Comparison of ENCODE assay signal across 19 cellular contexts in genomic region chr3:53837331-53837730, GRCh38. TPM values are rescaled to one million over a fixed set of nuclear protein-coding genes. Genes with fewer than 3 reads are reported as not detected.
A peak's percentile ranks its signal among the peaks of the same experiment; 100 is the strongest.
DNase-seq lines count a peak whose midpoint lies in the region; ATAC-seq and TF ChIP-seq lines count a peak whose summit lies in the region.
"Had no signal": no experiment of that assay in that cellular context is flagged by ENCODE, and none has a peak within 500 bp of the region (broad histone marks: within the 10 kb centered on the region; RNA-seq: fewer than 3 reads in every experiment).

No MANE protein-coding gene starts in this region.

- H3K27ac Mint-ChIP-seq in activated CD8-positive, alpha-beta T cell treated with anti-CD3 and anti-CD28 coated beads for 36 hours = no peak overlapping the region
- H3K27ac Mint-ChIP-seq in activated CD8-positive, alpha-beta T cell treated with anti-CD3 and anti-CD28 coated beads, Interleukin-2, amount 10 ng/mL, durations not matched to agents 7 days and 5 days = no peak overlapping the region
- H3K27ac Mint-ChIP-seq in activated CD4-positive, alpha-beta memory T cell treated with anti-CD3 and anti-CD28 coated beads for 36 hours = no peak overlapping the region
- H3K27ac Mint-ChIP-seq: CD8-positive, alpha-beta memory T cell had no signal

- CTCF ChIA-PET in activated CD8-positive, alpha-beta T cell treated with anti-CD3 and anti-CD28 coated beads for 36 hours (lab: Charles Lee) = interaction anchor here (0.6 to 0.7 kb wide), 2 partner anchors 8 to 1795 kb away, joined by 3 read pairs; no protein-coding TSS in a partner anchor
- CTCF ChIA-PET in activated CD8-positive, alpha-beta T cell treated with anti-CD3 and anti-CD28 coated beads, Interleukin-2, amount 10 ng/mL, durations not matched to agents 7 days and 5 days (lab: Charles Lee) = no interaction called here
- CTCF ChIA-PET in activated CD4-positive, alpha-beta memory T cell treated with anti-CD3 and anti-CD28 coated beads for 36 hours (lab: Charles Lee) = no interaction called here

- no peak overlapping the region for H3K27ac ChIP-seq in lung (ENCODE audit: low read depth in 1 of 2, low read length in 1 of 2)
- H3K27ac ChIP-seq: BLaER1 had no signal

- H3K4me3 Mint-ChIP-seq in activated CD8-positive, alpha-beta T cell treated with anti-CD3 and anti-CD28 coated beads for 36 hours = no peak overlapping the region
- no peak overlapping the region for H3K4me3 Mint-ChIP-seq in activated CD8-positive, alpha-beta T cell treated with anti-CD3 and anti-CD28 coated beads, Interleukin-2, amount 10 ng/mL, durations not matched to agents 7 days and 5 days
- H3K4me3 Mint-ChIP-seq in activated CD4-positive, alpha-beta memory T cell treated with anti-CD3 and anti-CD28 coated beads for 36 hours = no peak overlapping the region
- H3K4me3 Mint-ChIP-seq: CD8-positive, alpha-beta memory T cell had no signal

- 64 to 67% methylated on average over 10 of the region's 10 CpGs for WGBS in lung, 2 donors

- H3K27me3 ChIP-seq in lung (ENCODE audit: control insufficient read depth, insufficient read depth) = no peaks in the 10 kb centered on the region
- H3K27me3 ChIP-seq: BLaER1 had no signal

- no peaks in the 10 kb centered on the region for H3K36me3 ChIP-seq in lung (ENCODE audit: control insufficient read depth in 2 of 2, insufficient read depth in 2 of 2, low read length in 2 of 2)
- H3K36me3 ChIP-seq: BLaER1 had no signal

- peak; percentile 39 for ATAC-seq in activated CD8-positive, alpha-beta T cell treated with anti-CD3 and anti-CD28 coated beads for 36 hours
- ATAC-seq in activated CD8-positive, alpha-beta T cell treated with anti-CD3 and anti-CD28 coated beads, Interleukin-2, amount 10 ng/mL, durations not matched to agents 7 days and 5 days = no peak
- peak; percentile 23 for ATAC-seq in lung (ENCODE audit: insufficient read depth, low FRiP score)
- no peak for ATAC-seq in HG02884 (IDR thresholded peaks at IDR 0.05; ENCODE audit: unreplicated experiment)
- no peak for ATAC-seq in GM18511 (IDR thresholded peaks at IDR 0.05; ENCODE audit: unreplicated experiment)

- no peaks in the 10 kb centered on the region for H3K27me3 Mint-ChIP-seq in activated CD8-positive, alpha-beta T cell treated with anti-CD3 and anti-CD28 coated beads for 36 hours
- peaks cover 7% of the 10 kb centered on the region for H3K27me3 Mint-ChIP-seq in activated CD8-positive, alpha-beta T cell treated with anti-CD3 and anti-CD28 coated beads, Interleukin-2, amount 10 ng/mL, durations not matched to agents 7 days and 5 days (ENCODE audit: low read depth)
- H3K27me3 Mint-ChIP-seq in activated CD4-positive, alpha-beta memory T cell treated with anti-CD3 and anti-CD28 coated beads for 36 hours = peaks cover 3% of the 10 kb centered on the region

- no peaks in the 10 kb centered on the region for H3K9me3 ChIP-seq in lung (ENCODE audit: control insufficient read depth in 2 of 2, insufficient read depth in 1 of 2, low read length in 1 of 2)
- H3K9me3 ChIP-seq: BLaER1, HAP-1 had no signal

- H3K9me3 Mint-ChIP-seq in activated CD8-positive, alpha-beta T cell treated with anti-CD3 and anti-CD28 coated beads for 36 hours = no peaks in the 10 kb centered on the region
- no peaks in the 10 kb centered on the region for H3K9me3 Mint-ChIP-seq in activated CD8-positive, alpha-beta T cell treated with anti-CD3 and anti-CD28 coated beads, Interleukin-2, amount 10 ng/mL, durations not matched to agents 7 days and 5 days (ENCODE audit: insufficient read depth)
- H3K9me3 Mint-ChIP-seq in activated CD4-positive, alpha-beta memory T cell treated with anti-CD3 and anti-CD28 coated beads for 36 hours = no peaks in the 10 kb centered on the region
- H3K9me3 Mint-ChIP-seq: CD8-positive, alpha-beta memory T cell had no signal

- H3K36me3 Mint-ChIP-seq in activated CD8-positive, alpha-beta T cell treated with anti-CD3 and anti-CD28 coated beads for 36 hours (ENCODE audit: low read depth) = no peaks in the 10 kb centered on the region
- H3K36me3 Mint-ChIP-seq in activated CD8-positive, alpha-beta T cell treated with anti-CD3 and anti-CD28 coated beads, Interleukin-2, amount 10 ng/mL, durations not matched to agents 7 days and 5 days (ENCODE audit: low read depth) = no peaks in the 10 kb centered on the region
- H3K36me3 Mint-ChIP-seq in activated CD4-positive, alpha-beta memory T cell treated with anti-CD3 and anti-CD28 coated beads for 36 hours = no peaks in the 10 kb centered on the region
- H3K36me3 Mint-ChIP-seq: CD8-positive, alpha-beta memory T cell had no signal

- no peaks in the 10 kb centered on the region for H3K4me1 Mint-ChIP-seq in activated CD8-positive, alpha-beta T cell treated with anti-CD3 and anti-CD28 coated beads for 36 hours (ENCODE audit: low read depth)
- H3K4me1 Mint-ChIP-seq in activated CD8-positive, alpha-beta T cell treated with anti-CD3 and anti-CD28 coated beads, Interleukin-2, amount 10 ng/mL, durations not matched to agents 7 days and 5 days (ENCODE audit: low read depth) = no peaks in the 10 kb centered on the region
- H3K4me1 Mint-ChIP-seq in activated CD4-positive, alpha-beta memory T cell treated with anti-CD3 and anti-CD28 coated beads for 36 hours (ENCODE audit: low read depth) = no peaks in the 10 kb centered on the region
- H3K4me1 Mint-ChIP-seq: CD8-positive, alpha-beta memory T cell had no signal

- DNase-seq in activated CD8-positive, alpha-beta T cell treated with anti-CD3 and anti-CD28 coated beads for 36 hours = peak; percentile 15
- no peak for DNase-seq in activated CD8-positive, alpha-beta T cell treated with anti-CD3 and anti-CD28 coated beads, Interleukin-2, amount 10 ng/mL, durations not matched to agents 7 days and 5 days
- DNase-seq in A172 (ENCODE audit: low spot score) = peak; percentile 4
- peak; percentile 22 for DNase-seq in activated CD4-positive, alpha-beta memory T cell treated with anti-CD3 and anti-CD28 coated beads for 36 hours
- DNase-seq in lung (ENCODE audit: low spot score) = peak; percentile 46
- no peak for DNase-seq in NCI-H82 (lab: John Stamatoyannopoulos, UW)
- DNase-seq: CD8-positive, alpha-beta memory T cell; DMS79; KBM-7; NCI-H1417 treated with DMSO at 0.1 percent for 48 hours; NCI-H1930; NCI-H2171; NCI-H446; NCI-H69; NK-92 treated with Interleukin-12 subunit alpha and Interleukin-12 subunit beta, amount 100 ng/mL, for 24 hours had no signal

- intact Hi-C loops in activated CD8-positive, alpha-beta T cell treated with anti-CD3 and anti-CD28 coated beads for 36 hours (cut with micrococcal nuclease) = no loop called here
- intact Hi-C loops in activated CD4-positive, alpha-beta memory T cell treated with anti-CD3 and anti-CD28 coated beads for 36 hours (cut with micrococcal nuclease) = no loop called here

- H3K4me3 ChIP-seq in lung = no peak overlapping the region
- H3K4me3 ChIP-seq: BLaER1, HAP-1 had no signal

- no peak for TF ChIP-seq CTCF in activated CD8-positive, alpha-beta T cell treated with anti-CD3 and anti-CD28 coated beads for 36 hours (IDR thresholded peaks at IDR 0.05)
- TF ChIP-seq CTCF in lung (IDR thresholded peaks at IDR 0.05; ENCODE audit: control extremely low read depth, extremely low read depth) = no peak

- POLR2A ChIA-PET in activated CD8-positive, alpha-beta T cell treated with anti-CD3 and anti-CD28 coated beads for 36 hours (lab: Charles Lee) = no interaction called here
- POLR2A ChIA-PET in activated CD8-positive, alpha-beta T cell treated with anti-CD3 and anti-CD28 coated beads, Interleukin-2, amount 10 ng/mL, durations not matched to agents 7 days and 5 days (lab: Charles Lee) = no interaction called here
- POLR2A ChIA-PET in activated CD4-positive, alpha-beta memory T cell treated with anti-CD3 and anti-CD28 coated beads for 36 hours (lab: Charles Lee) = no interaction called here

- peaks cover 0 to 6% of the 10 kb centered on the region in 2 donors for H3K4me1 ChIP-seq in lung (ENCODE audit: control insufficient read depth in 2 of 2, insufficient read depth in 2 of 2, low read length in 2 of 2)
- H3K4me1 ChIP-seq: BLaER1 had no signal

RNA-seq across cellular contexts. Expression of gene CHDH, which starts 8.9 kb away (rescaled TPM):
- total RNA-seq in activated CD8-positive, alpha-beta T cell treated with anti-CD3 and anti-CD28 coated beads for 36 hours = under 1 TPM; 0.02 to 0.22 TPM
- under 1 TPM; 0.05 to 0.21 TPM for total RNA-seq in activated CD8-positive, alpha-beta T cell treated with anti-CD3 and anti-CD28 coated beads, Interleukin-2, amount 10 ng/mL, durations not matched to agents 7 days and 5 days
- 0.55 and 0.67 TPM in 2 replicates for total RNA-seq in A172 (2014; rRNA removed; shearing (Covaris generic))
- under 1 TPM; 0.41 to 0.59 TPM for total RNA-seq in activated CD4-positive, alpha-beta memory T cell treated with anti-CD3 and anti-CD28 coated beads for 36 hours
- 10 to 100 TPM in 1 of 2 donors, 1 to 10 TPM in 1; 1.5 to 10.9 TPM for total RNA-seq in lung
- 1 to 10 TPM; 2.8 TPM for polyA plus RNA-seq in lung
- polyA plus RNA-seq: CD8-positive, alpha-beta memory T cell had no signal

RNA-seq across cellular contexts. Expression of gene IL17RB, which starts 9.0 kb away (rescaled TPM):
- not detected for total RNA-seq in activated CD8-positive, alpha-beta T cell treated with anti-CD3 and anti-CD28 coated beads for 36 hours
- under 1 TPM; 0.31 to 0.32 TPM for total RNA-seq in activated CD8-positive, alpha-beta T cell treated with anti-CD3 and anti-CD28 coated beads, Interleukin-2, amount 10 ng/mL, durations not matched to agents 7 days and 5 days
- total RNA-seq in A172 (2014; rRNA removed; shearing (Covaris generic)) = not detected in 2 replicates
- 1 to 10 TPM in 1 of 2 experiments, under 1 TPM in 1; 0.92 to 1.1 TPM for total RNA-seq in activated CD4-positive, alpha-beta memory T cell treated with anti-CD3 and anti-CD28 coated beads for 36 hours
- 1 to 10 TPM in 1 of 2 donors, under 1 TPM in 1; 0.88 to 6.3 TPM for total RNA-seq in lung
- polyA plus RNA-seq in lung = 1 to 10 TPM; 2.5 to 7.4 TPM

RNA-seq across cellular contexts. Expression of gene ACTR8, which starts 44.6 kb away (rescaled TPM):
- total RNA-seq in activated CD8-positive, alpha-beta T cell treated with anti-CD3 and anti-CD28 coated beads for 36 hours = 10 to 100 TPM; 28.5 to 33.5 TPM
- 10 to 100 TPM; 29.2 to 37.1 TPM for total RNA-seq in activated CD8-positive, alpha-beta T cell treated with anti-CD3 and anti-CD28 coated beads, Interleukin-2, amount 10 ng/mL, durations not matched to agents 7 days and 5 days
- 20.2 and 24.1 TPM in 2 replicates for total RNA-seq in A172 (2014; rRNA removed; shearing (Covaris generic))
- 10 to 100 TPM; 32.0 to 33.1 TPM for total RNA-seq in activated CD4-positive, alpha-beta memory T cell treated with anti-CD3 and anti-CD28 coated beads for 36 hours
- 10 to 100 TPM; 25.6 to 28.8 TPM for total RNA-seq in lung
- polyA plus RNA-seq in lung = 10 to 100 TPM; 12.4 to 16.3 TPM

RNA-seq across cellular contexts. Expression of gene SELENOK, which starts 54.3 kb away (rescaled TPM):
- 10 to 100 TPM; 32.1 to 35.8 TPM for total RNA-seq in activated CD8-positive, alpha-beta T cell treated with anti-CD3 and anti-CD28 coated beads for 36 hours
- total RNA-seq in activated CD8-positive, alpha-beta T cell treated with anti-CD3 and anti-CD28 coated beads, Interleukin-2, amount 10 ng/mL, durations not matched to agents 7 days and 5 days = 10 to 100 TPM; 46.3 to 48.5 TPM
- total RNA-seq in A172 (2014; rRNA removed; shearing (Covaris generic)) = 40.9 and 52.5 TPM in 2 replicates
- total RNA-seq in activated CD4-positive, alpha-beta memory T cell treated with anti-CD3 and anti-CD28 coated beads for 36 hours = 10 to 100 TPM; 55.3 to 56.4 TPM
- total RNA-seq in lung = 10 to 100 TPM; 33.3 to 47.5 TPM
- polyA plus RNA-seq in lung = 100 to 1,000 TPM in 1 of 2 donors, 10 to 100 TPM in 1; 79.0 to 150 TPM

Comparison
In these comparisons a context has a peak if more than half of its experiments do, and no peak if none do; other contexts are left out.
1. ATAC-seq: peak in activated CD8-positive, alpha-beta T cell treated with anti-CD3 and anti-CD28 coated beads for 36 hours (single experiment) and lung (single experiment); none in activated CD8-positive, alpha-beta T cell treated with anti-CD3 and anti-CD28 coated beads, Interleukin-2, amount 10 ng/mL, durations not matched to agents 7 days and 5 days (single experiment), HG02884 (single experiment) and GM18511 (single experiment).
2. DNase-seq: peak in activated CD8-positive, alpha-beta T cell treated with anti-CD3 and anti-CD28 coated beads for 36 hours (single experiment), A172 (single experiment), activated CD4-positive, alpha-beta memory T cell treated with anti-CD3 and anti-CD28 coated beads for 36 hours (single experiment) and lung (single experiment); none in activated CD8-positive, alpha-beta T cell treated with anti-CD3 and anti-CD28 coated beads, Interleukin-2, amount 10 ng/mL, durations not matched to agents 7 days and 5 days (single experiment) and NCI-H82 (single experiment).